ENCODE assay signal across 3 cellular contexts in the genomic region with DNA sequence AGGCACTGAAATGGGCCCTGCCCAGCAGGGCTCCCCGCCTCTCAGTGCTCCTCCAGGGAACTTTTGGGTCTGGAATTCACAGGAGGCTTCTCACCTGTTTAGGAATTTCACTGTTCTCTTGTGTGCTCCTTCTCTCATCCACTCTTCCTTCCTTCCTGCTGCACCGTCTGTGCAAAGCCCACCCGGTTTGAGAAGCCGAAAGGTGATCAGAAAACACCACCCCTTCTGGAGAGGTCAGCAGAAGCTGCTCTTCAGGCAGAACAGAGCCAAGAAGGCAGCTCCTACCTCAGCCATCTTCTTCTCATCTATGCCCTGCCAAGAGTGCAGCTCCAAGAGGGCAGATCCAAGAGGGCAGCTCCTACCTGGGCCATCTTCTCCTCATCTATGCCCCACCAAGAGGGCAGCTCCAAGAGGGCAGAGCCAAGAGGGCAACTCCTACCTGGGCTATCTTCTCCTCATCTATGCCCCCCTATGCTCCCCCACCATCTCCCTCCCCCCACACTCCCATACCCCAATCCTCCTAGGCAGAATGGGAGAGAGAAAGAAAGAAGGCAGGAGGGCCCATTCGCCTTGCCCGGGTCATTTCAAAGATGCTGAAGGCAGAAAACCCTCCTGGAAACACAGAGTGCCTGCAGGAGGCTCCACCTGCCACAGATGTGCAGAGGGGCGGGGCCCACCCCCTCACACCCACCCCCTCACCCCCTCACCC.
TF ChIP-seq lines count a peak whose summit lies in the region.

No MANE protein-coding gene starts in this region.

TF ChIP-seq in SK-N-SH, 30 proteins besides CTCF, POLR2A, EP300 and RAD21 (continues in another document):
- TF ChIP-seq TAF1 (IDR thresholded peaks at IDR 0.05; ENCODE audit: borderline replicate concordance, low read depth, low read length) (no peak), CHD2 (IDR thresholded peaks at IDR 0.05; ENCODE audit: low read length, partially characterized antibody) (no peak), MEF2A (IDR thresholded peaks at IDR 0.05; ENCODE audit: borderline replicate concordance, low read depth) (no peak), EZH2phosphoT487 (IDR thresholded peaks at IDR 0.05; ENCODE audit: borderline replicate concordance, low read depth) (no peak), SIN3A (IDR thresholded peaks at IDR 0.05; ENCODE audit: borderline replicate concordance, low read depth, low read length) (no peak), RXRA (IDR thresholded peaks at IDR 0.05; ENCODE audit: borderline replicate concordance, low read depth) (no peak), RFX5 (IDR thresholded peaks at IDR 0.05; ENCODE audit: low read length) (no peak), RCOR1 (IDR thresholded peaks at IDR 0.05; ENCODE audit: low read length) (no peak)
- TF ChIP-seq, protein P1, sequence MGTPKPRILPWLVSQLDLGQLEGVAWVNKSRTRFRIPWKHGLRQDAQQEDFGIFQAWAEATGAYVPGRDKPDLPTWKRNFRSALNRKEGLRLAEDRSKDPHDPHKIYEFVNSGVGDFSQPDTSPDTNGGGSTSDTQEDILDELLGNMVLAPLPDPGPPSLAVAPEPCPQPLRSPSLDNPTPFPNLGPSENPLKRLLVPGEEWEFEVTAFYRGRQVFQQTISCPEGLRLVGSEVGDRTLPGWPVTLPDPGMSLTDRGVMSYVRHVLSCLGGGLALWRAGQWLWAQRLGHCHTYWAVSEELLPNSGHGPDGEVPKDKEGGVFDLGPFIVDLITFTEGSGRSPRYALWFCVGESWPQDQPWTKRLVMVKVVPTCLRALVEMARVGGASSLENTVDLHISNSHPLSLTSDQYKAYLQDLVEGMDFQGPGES (IDR thresholded peaks at IDR 0.05; ENCODE audit: low read depth, low read length) = no peak
- TF ChIP-seq, protein P2, sequence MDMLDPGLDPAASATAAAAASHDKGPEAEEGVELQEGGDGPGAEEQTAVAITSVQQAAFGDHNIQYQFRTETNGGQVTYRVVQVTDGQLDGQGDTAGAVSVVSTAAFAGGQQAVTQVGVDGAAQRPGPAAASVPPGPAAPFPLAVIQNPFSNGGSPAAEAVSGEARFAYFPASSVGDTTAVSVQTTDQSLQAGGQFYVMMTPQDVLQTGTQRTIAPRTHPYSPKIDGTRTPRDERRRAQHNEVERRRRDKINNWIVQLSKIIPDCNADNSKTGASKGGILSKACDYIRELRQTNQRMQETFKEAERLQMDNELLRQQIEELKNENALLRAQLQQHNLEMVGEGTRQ (IDR thresholded peaks at IDR 0.05; ENCODE audit: borderline replicate concordance, low read depth, low read length) = no peak
- TF ChIP-seq, protein P3, sequence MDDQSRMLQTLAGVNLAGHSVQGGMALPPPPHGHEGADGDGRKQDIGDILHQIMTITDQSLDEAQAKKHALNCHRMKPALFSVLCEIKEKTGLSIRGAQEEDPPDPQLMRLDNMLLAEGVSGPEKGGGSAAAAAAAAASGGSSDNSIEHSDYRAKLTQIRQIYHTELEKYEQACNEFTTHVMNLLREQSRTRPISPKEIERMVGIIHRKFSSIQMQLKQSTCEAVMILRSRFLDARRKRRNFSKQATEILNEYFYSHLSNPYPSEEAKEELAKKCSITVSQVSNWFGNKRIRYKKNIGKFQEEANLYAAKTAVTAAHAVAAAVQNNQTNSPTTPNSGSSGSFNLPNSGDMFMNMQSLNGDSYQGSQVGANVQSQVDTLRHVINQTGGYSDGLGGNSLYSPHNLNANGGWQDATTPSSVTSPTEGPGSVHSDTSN (IDR thresholded peaks at IDR 0.05) = no peak
- TF ChIP-seq, protein P4, sequence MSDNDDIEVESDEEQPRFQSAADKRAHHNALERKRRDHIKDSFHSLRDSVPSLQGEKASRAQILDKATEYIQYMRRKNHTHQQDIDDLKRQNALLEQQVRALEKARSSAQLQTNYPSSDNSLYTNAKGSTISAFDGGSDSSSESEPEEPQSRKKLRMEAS (IDR thresholded peaks at IDR 0.05; ENCODE audit: low read depth) = no peak

TF ChIP-seq in SK-N-SH treated with all-trans-retinoic acid at 6 μM for 48 hours, 23 proteins besides CTCF, POLR2A, EP300 and RAD21 (continues in another document):
- TF ChIP-seq BACH2 (CRISPR knock-in tag; IDR thresholded peaks at IDR 0.05; ENCODE audit: borderline replicate concordance) (no peak), PPARA (CRISPR knock-in tag; IDR thresholded peaks at IDR 0.05; ENCODE audit: borderline replicate concordance) (no peak), ZFP3 (CRISPR knock-in tag; IDR thresholded peaks at IDR 0.05) (no peak), TCF4 (CRISPR knock-in tag; IDR thresholded peaks at IDR 0.05; ENCODE audit: borderline replicate concordance) (no peak), ZNF8 (CRISPR knock-in tag; IDR thresholded peaks at IDR 0.05) (no peak), OSR1 (CRISPR knock-in tag; IDR thresholded peaks at IDR 0.05) (no peak), ZFP30 (CRISPR knock-in tag; IDR thresholded peaks at IDR 0.05) (no peak), ISL1 (CRISPR knock-in tag; IDR thresholded peaks at IDR 0.05) (no peak)
- TF ChIP-seq, protein P5, sequence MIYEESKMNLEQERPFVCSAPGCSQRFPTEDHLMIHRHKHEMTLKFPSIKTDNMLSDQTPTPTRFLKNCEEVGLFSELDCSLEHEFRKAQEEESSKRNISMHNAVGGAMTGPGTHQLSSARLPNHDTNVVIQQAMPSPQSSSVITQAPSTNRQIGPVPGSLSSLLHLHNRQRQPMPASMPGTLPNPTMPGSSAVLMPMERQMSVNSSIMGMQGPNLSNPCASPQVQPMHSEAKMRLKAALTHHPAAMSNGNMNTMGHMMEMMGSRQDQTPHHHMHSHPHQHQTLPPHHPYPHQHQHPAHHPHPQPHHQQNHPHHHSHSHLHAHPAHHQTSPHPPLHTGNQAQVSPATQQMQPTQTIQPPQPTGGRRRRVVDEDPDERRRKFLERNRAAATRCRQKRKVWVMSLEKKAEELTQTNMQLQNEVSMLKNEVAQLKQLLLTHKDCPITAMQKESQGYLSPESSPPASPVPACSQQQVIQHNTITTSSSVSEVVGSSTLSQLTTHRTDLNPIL (CRISPR knock-in tag; IDR thresholded peaks at IDR 0.05; ENCODE audit: low read depth) = no peak
- TF ChIP-seq, protein P6, sequence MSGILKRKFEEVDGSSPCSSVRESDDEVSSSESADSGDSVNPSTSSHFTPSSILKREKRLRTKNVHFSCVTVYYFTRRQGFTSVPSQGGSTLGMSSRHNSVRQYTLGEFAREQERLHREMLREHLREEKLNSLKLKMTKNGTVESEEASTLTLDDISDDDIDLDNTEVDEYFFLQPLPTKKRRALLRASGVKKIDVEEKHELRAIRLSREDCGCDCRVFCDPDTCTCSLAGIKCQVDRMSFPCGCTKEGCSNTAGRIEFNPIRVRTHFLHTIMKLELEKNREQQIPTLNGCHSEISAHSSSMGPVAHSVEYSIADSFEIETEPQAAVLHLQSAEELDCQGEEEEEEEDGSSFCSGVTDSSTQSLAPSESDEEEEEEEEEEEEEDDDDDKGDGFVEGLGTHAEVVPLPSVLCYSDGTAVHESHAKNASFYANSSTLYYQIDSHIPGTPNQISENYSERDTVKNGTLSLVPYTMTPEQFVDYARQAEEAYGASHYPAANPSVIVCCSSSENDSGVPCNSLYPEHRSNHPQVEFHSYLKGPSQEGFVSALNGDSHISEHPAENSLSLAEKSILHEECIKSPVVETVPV (CRISPR knock-in tag; IDR thresholded peaks at IDR 0.05) = no peak
- TF ChIP-seq, protein P7, sequence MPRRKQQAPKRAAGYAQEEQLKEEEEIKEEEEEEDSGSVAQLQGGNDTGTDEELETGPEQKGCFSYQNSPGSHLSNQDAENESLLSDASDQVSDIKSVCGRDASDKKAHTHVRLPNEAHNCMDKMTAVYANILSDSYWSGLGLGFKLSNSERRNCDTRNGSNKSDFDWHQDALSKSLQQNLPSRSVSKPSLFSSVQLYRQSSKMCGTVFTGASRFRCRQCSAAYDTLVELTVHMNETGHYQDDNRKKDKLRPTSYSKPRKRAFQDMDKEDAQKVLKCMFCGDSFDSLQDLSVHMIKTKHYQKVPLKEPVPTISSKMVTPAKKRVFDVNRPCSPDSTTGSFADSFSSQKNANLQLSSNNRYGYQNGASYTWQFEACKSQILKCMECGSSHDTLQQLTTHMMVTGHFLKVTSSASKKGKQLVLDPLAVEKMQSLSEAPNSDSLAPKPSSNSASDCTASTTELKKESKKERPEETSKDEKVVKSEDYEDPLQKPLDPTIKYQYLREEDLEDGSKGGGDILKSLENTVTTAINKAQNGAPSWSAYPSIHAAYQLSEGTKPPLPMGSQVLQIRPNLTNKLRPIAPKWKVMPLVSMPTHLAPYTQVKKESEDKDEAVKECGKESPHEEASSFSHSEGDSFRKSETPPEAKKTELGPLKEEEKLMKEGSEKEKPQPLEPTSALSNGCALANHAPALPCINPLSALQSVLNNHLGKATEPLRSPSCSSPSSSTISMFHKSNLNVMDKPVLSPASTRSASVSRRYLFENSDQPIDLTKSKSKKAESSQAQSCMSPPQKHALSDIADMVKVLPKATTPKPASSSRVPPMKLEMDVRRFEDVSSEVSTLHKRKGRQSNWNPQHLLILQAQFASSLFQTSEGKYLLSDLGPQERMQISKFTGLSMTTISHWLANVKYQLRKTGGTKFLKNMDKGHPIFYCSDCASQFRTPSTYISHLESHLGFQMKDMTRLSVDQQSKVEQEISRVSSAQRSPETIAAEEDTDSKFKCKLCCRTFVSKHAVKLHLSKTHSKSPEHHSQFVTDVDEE (CRISPR knock-in tag; IDR thresholded peaks at IDR 0.05) = no peak

TF ChIP-seq in H1, 55 proteins besides CTCF, POLR2A, EP300 and RAD21:
- TF ChIP-seq TCF12 (IDR thresholded peaks at IDR 0.05; ENCODE audit: low read depth, low read length) = no peak
TF ChIP-seq in H1: peak in this region for 0.
